Comparison of ENCODE assay signal across 17 cellular contexts in the genomic region with DNA sequence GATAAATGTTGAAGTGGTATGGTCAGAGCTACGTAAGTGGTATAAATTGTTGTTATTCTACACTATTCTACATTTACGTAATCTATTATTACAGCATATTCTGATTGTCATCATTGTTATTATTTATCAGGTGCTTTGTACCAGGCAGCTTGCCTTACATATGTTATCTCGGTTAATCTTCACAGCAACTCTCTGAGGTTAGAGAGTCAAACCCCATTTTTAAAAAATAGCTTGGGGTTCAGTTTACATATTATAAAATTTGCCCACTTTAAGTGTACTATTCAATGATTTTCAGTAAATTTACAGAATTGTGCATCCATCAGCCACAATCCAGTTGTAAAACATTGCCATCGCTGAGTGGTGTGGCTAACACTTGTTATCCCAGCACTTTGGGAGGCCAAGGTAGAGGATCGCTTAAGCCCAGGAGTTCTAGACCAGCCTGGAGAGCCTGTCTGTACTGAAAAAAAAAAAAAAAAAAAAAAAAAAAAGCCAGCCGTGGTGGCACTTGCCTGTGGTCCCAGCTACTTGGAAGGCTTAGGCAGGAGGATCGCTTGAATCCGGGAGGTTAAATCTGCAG. TPM values are rescaled to one million over a fixed set of nuclear protein-coding genes. Genes with fewer than 3 reads are reported as not detected.
A peak's percentile ranks its signal among the peaks of the same experiment; 100 is the strongest.
DNase-seq lines count a peak whose midpoint lies in the region; ATAC-seq and TF ChIP-seq lines count a peak whose summit lies in the region.
"Had no signal": no experiment of that assay in that cellular context is flagged by ENCODE, and none has a peak within 500 bp of the region (broad histone marks: within the 10 kb centered on the region; RNA-seq: fewer than 3 reads in every experiment).

No MANE protein-coding gene starts in this region.

- peak overlapping the region; percentile 75 for H3K9ac ChIP-seq in OCI-LY3 (ENCODE audit: low read length)
- H3K9ac ChIP-seq: BLaER1 treated with 17β-estradiol and CSF1 and Interleukin-3, amounts not matched to agents 10 nM and 100 nM had no signal

- POLR2A ChIA-PET in activated naive CD8-positive, alpha-beta T cell treated with anti-CD3 and anti-CD28 coated beads, Interleukin-2, amount 10 ng/mL, durations not matched to agents 7 days and 5 days (lab: Charles Lee): interaction anchor here (1.1 to 2.1 kb wide), 3 partner anchors 32 to 36 kb away, joined by 5 to 10 read pairs (median 10); a partner anchor contains a TSS
- POLR2A ChIA-PET in naive thymus-derived CD8-positive, alpha-beta T cell (lab: Charles Lee): interaction anchor here (0.6 to 2.9 kb wide), 3 partner anchors 12 to 36 kb away, joined by 3 to 13 read pairs (median 6); a partner anchor contains a TSS

- H3K27ac ChIP-seq in DOHH2 (ENCODE audit: low read depth, low read length) (peak overlapping the region; percentile 99), OCI-LY3 (ENCODE audit: low read length) (peak overlapping the region; percentile 92), testis (no peak overlapping the region)
- H3K27ac ChIP-seq: left lung, SK-N-MC had no signal

- H3K9me3 ChIP-seq in DOHH2 (ENCODE audit: control insufficient read depth, insufficient read depth, low read length) (no peaks in the 10 kb centered on the region), OCI-LY3 (ENCODE audit: insufficient read depth, low read length) (no peaks in the 10 kb centered on the region), testis (no peaks in the 10 kb centered on the region)
- H3K9me3 ChIP-seq: BLaER1 treated with 17β-estradiol and CSF1 and Interleukin-3, amounts not matched to agents 10 nM and 100 nM; left lung had no signal

- H3K27me3 ChIP-seq in DOHH2 (ENCODE audit: control insufficient read depth, low read length) (no peaks in the 10 kb centered on the region), OCI-LY3 (ENCODE audit: low read depth, low read length) (no peaks in the 10 kb centered on the region), testis (no peaks in the 10 kb centered on the region)
- H3K27me3 ChIP-seq: BLaER1 treated with 17β-estradiol and CSF1 and Interleukin-3, amounts not matched to agents 10 nM and 100 nM had no signal

- H3K4me1 ChIP-seq in DOHH2 (ENCODE audit: control insufficient read depth, low read length) (peaks cover 81% of the 10 kb centered on the region), OCI-LY3 (ENCODE audit: low read length) (peaks cover 95% of the 10 kb centered on the region), testis (no peaks in the 10 kb centered on the region)

- peaks cover 30% of the 10 kb centered on the region for H3F3A ChIP-seq in DOHH2 (ENCODE audit: control insufficient read depth, insufficient read depth)

- TF ChIP-seq POLR2A in erythroblast (IDR thresholded peaks at IDR 0.05; ENCODE audit: low read length) (no peak), testis (IDR thresholded peaks at IDR 0.05) (no peak)

- intact Hi-C loops in testis (cut with DNase I; ENCODE audit: low total_unique reads): no loop called here

- H3K79me2 ChIP-seq in DOHH2 (ENCODE audit: control insufficient read depth, low read length) (peaks cover 80% of the 10 kb centered on the region), OCI-LY3 (ENCODE audit: low read length) (peaks cover 87% of the 10 kb centered on the region)

- no peak for ATAC-seq in activated naive CD8-positive, alpha-beta T cell treated with anti-CD3 and anti-CD28 coated beads, Interleukin-2, amount 10 ng/mL, durations not matched to agents 7 days and 5 days (ENCODE audit: low read depth)
- no peak for ATAC-seq in naive thymus-derived CD8-positive, alpha-beta T cell
- ATAC-seq: left lung had no signal

- peaks cover 47% of the 10 kb centered on the region for H3K36me3 Mint-ChIP-seq in activated naive CD8-positive, alpha-beta T cell treated with anti-CD3 and anti-CD28 coated beads, Interleukin-2, amount 10 ng/mL, durations not matched to agents 7 days and 5 days
- H3K36me3 Mint-ChIP-seq in naive thymus-derived CD8-positive, alpha-beta T cell: peaks cover 3 to 27% (median 13%) of the 10 kb centered on the region in 3 donors
- H3K36me3 Mint-ChIP-seq: type B pancreatic cell had no signal

- TF ChIP-seq CTCF in DOHH2 (IDR thresholded peaks at IDR 0.05; ENCODE audit: low read depth, low read length, poor library complexity, severe bottlenecking) (no peak), OCI-LY3 (IDR thresholded peaks at IDR 0.05; ENCODE audit: low read depth, low read length) (no peak), testis (IDR thresholded peaks at IDR 0.05) (no peak)

- H3K27me3 Mint-ChIP-seq in activated naive CD8-positive, alpha-beta T cell treated with anti-CD3 and anti-CD28 coated beads, Interleukin-2, amount 10 ng/mL, durations not matched to agents 7 days and 5 days: no peaks in the 10 kb centered on the region
- no peaks in the 10 kb centered on the region for H3K27me3 Mint-ChIP-seq in naive thymus-derived CD8-positive, alpha-beta T cell

- no peaks in the 10 kb centered on the region for H3K9me3 Mint-ChIP-seq in activated naive CD8-positive, alpha-beta T cell treated with anti-CD3 and anti-CD28 coated beads, Interleukin-2, amount 10 ng/mL, durations not matched to agents 7 days and 5 days
- peaks cover 0 to 1% (median 0%) of the 10 kb centered on the region in 9 donors for H3K9me3 Mint-ChIP-seq in naive thymus-derived CD8-positive, alpha-beta T cell
- H3K9me3 Mint-ChIP-seq: type B pancreatic cell had no signal

- DNase-seq in activated naive CD8-positive, alpha-beta T cell treated with anti-CD3 and anti-CD28 coated beads, Interleukin-2, amount 10 ng/mL, durations not matched to agents 7 days and 5 days: no peak
- peak in 1 of 10 donors; percentile 64 for DNase-seq in naive thymus-derived CD8-positive, alpha-beta T cell
- DNase-seq in erythroblast (lab: John Stamatoyannopoulos, UW) (no peak), testis (no peak), hepatic stellate cell (ENCODE audit: low spot score) (no peak)
- DNase-seq: DMS79, foreskin fibroblast, left lung, NCI-H187, OCI-M1, posterior cingulate gyrus had no signal

- H3K27ac Mint-ChIP-seq in activated naive CD8-positive, alpha-beta T cell treated with anti-CD3 and anti-CD28 coated beads, Interleukin-2, amount 10 ng/mL, durations not matched to agents 7 days and 5 days: peak overlapping the region; percentile 83
- H3K27ac Mint-ChIP-seq in naive thymus-derived CD8-positive, alpha-beta T cell: peak overlapping the region; percentile 78 to 98 (median 90)
- H3K27ac Mint-ChIP-seq: type B pancreatic cell had no signal

- H3K4me1 Mint-ChIP-seq in activated naive CD8-positive, alpha-beta T cell treated with anti-CD3 and anti-CD28 coated beads, Interleukin-2, amount 10 ng/mL, durations not matched to agents 7 days and 5 days: peaks cover 54% of the 10 kb centered on the region
- peaks cover 20 to 79% (median 61%) of the 10 kb centered on the region in 4 donors for H3K4me1 Mint-ChIP-seq in naive thymus-derived CD8-positive, alpha-beta T cell

- H3K4me3 ChIP-seq in DOHH2 (ENCODE audit: low read length) (peak overlapping the region; percentile 62), OCI-LY3 (ENCODE audit: low read length) (peak overlapping the region; percentile 36), testis (no peak overlapping the region)
- H3K4me3 ChIP-seq: BLaER1 treated with 17β-estradiol and CSF1 and Interleukin-3, amounts not matched to agents 10 nM and 100 nM; left lung; SK-N-MC had no signal

- WGBS in testis, 2 donors: 85 to 89% methylated on average over 8 of the region's 8 CpGs

- H3K4me2 ChIP-seq in DOHH2 (ENCODE audit: low read length) (peak overlapping the region; percentile 78), OCI-LY3 (ENCODE audit: low read length) (peak overlapping the region; percentile 71)

- H3K36me3 ChIP-seq in DOHH2 (ENCODE audit: control insufficient read depth, low read length): peaks cover 88% of the 10 kb centered on the region
- H3K36me3 ChIP-seq in OCI-LY3 (replicated peaks; ENCODE audit: low read depth, low read length): peaks cover 70% of the 10 kb centered on the region
- H3K36me3 ChIP-seq in testis (ENCODE audit: low read depth, missing control alignments): no peaks in the 10 kb centered on the region
- H3K36me3 ChIP-seq: left lung had no signal

- H2AFZ ChIP-seq in OCI-LY3 (ENCODE audit: low read depth, low read length): no peak overlapping the region

- no peak overlapping the region for H3K4me3 Mint-ChIP-seq in activated naive CD8-positive, alpha-beta T cell treated with anti-CD3 and anti-CD28 coated beads, Interleukin-2, amount 10 ng/mL, durations not matched to agents 7 days and 5 days
- H3K4me3 Mint-ChIP-seq in naive thymus-derived CD8-positive, alpha-beta T cell: peak overlapping the region in 5 of 10 donors; percentile 15 to 80 (median 42)
- H3K4me3 Mint-ChIP-seq: type B pancreatic cell had no signal

- H4K20me1 ChIP-seq in DOHH2 (ENCODE audit: control insufficient read depth, insufficient read depth, low read depth, low read length) (no peaks in the 10 kb centered on the region), OCI-LY3 (ENCODE audit: insufficient read depth, low read length) (no peaks in the 10 kb centered on the region)
- H4K20me1 ChIP-seq: BLaER1 treated with 17β-estradiol and CSF1 and Interleukin-3, amounts not matched to agents 10 nM and 100 nM had no signal

- H3K9me2 ChIP-seq in DOHH2 (replicated peaks; ENCODE audit: control insufficient read depth, low read length): no peaks in the 10 kb centered on the region

RNA-seq across cellular contexts. Expression of a gene that starts 35.5 kb away (rescaled TPM):
- total RNA-seq in activated naive CD8-positive, alpha-beta T cell treated with anti-CD3 and anti-CD28 coated beads, Interleukin-2, amount 10 ng/mL, durations not matched to agents 7 days and 5 days: 10 to 100 TPM; 72.9 to 73.4 TPM
- total RNA-seq in naive thymus-derived CD8-positive, alpha-beta T cell: 10 to 100 TPM; 31.4 to 33.6 TPM
- 10 to 100 TPM in 2 of 3 donors, 1 to 10 TPM in 1; 9.7 to 15.6 (median 13.4) TPM for polyA plus RNA-seq in naive thymus-derived CD8-positive, alpha-beta T cell
- total RNA-seq in testis: 1 to 10 TPM; 1.2 to 1.3 TPM
- polyA plus RNA-seq in testis (ENCODE audit: insufficient read depth, low read depth, low replicate concordance): 3.7 TPM
- total RNA-seq: M059J had no signal

Comparison
In these comparisons a context has a peak if more than half of its experiments do, and no peak if none do; other contexts are left out.
1. H3K27ac ChIP-seq: peak in DOHH2 (single experiment) and OCI-LY3 (single experiment); none in testis (0 of 2).
2. H3K4me3 ChIP-seq: peak in DOHH2 (single experiment) and OCI-LY3 (single experiment); none in testis (0 of 2).
3. RNA of a gene that starts 35.5 kb away (total RNA-seq): 72.9 to 73.4 TPM in activated naive CD8-positive, alpha-beta T cell treated with anti-CD3 and anti-CD28 coated beads, Interleukin-2, amount 10 ng/mL, durations not matched to agents 7 days and 5 days and 31.4 to 33.6 TPM in naive thymus-derived CD8-positive, alpha-beta T cell; 1.2 to 1.3 TPM in testis; every median in the first group is over 10 times any median in the second.